Comparison of ENCODE assay signal across 26 cellular contexts in genomic region chr2:96909651-96910050, GRCh38. TPM values are rescaled to one million over a fixed set of nuclear protein-coding genes. Genes with fewer than 3 reads are reported as not detected.
DNase-seq lines count a peak whose midpoint lies in the region; ATAC-seq and TF ChIP-seq lines count a peak whose summit lies in the region.
"Had no signal": no experiment of that assay in that cellular context is flagged by ENCODE, and none has a peak within 500 bp of the region (broad histone marks: within the 10 kb centered on the region; RNA-seq: fewer than 3 reads in every experiment).

No MANE protein-coding gene starts in this region.

- H3K27me3 ChIP-seq in esophagus muscularis mucosa = no peaks in the 10 kb centered on the region
- H3K27me3 ChIP-seq: pancreas, right lobe of liver, upper lobe of right lung had no signal

- H3K27me3 Mint-ChIP-seq in mesothelial cell of epicardium (ENCODE audit: low read depth) = no peaks in the 10 kb centered on the region

- H3K36me3 Mint-ChIP-seq in mesothelial cell of epicardium = no peaks in the 10 kb centered on the region
- H3K36me3 Mint-ChIP-seq: natural killer cell had no signal

- peak overlapping the region; percentile 1 for H3K27ac Mint-ChIP-seq in mesothelial cell of epicardium
- H3K27ac Mint-ChIP-seq: activated naive CD8-positive, alpha-beta T cell treated with anti-CD3 and anti-CD28 coated beads, Interleukin-2, amount 10 ng/mL, durations not matched to agents 7 days and 5 days had no signal

- H3K4me3 Mint-ChIP-seq in mesothelial cell of epicardium = no peak overlapping the region
- H3K4me3 Mint-ChIP-seq: activated naive CD8-positive, alpha-beta T cell treated with anti-CD3 and anti-CD28 coated beads, Interleukin-2, amount 10 ng/mL, durations not matched to agents 7 days and 5 days; natural killer cell had no signal

- H3K27ac ChIP-seq in cingulate gyrus (ENCODE audit: low read depth, low read length) (peak overlapping the region; percentile 79), esophagus muscularis mucosa (replicated peaks in 1 of 4) (peak overlapping the region in 1 of 4 donors; percentile 42)
- H3K27ac ChIP-seq: C4-2B, pancreas, right lobe of liver, RWPE1, upper lobe of right lung had no signal

- ATAC-seq in GM19455 (IDR thresholded peaks at IDR 0.05; ENCODE audit: unreplicated experiment) = no peak
- ATAC-seq: GM12878, natural killer cell, pancreas, right lobe of liver, SK-N-SH treated with all-trans-retinoic acid at 6 μM for 48 hours, upper lobe of right lung had no signal

- H3K9me3 Mint-ChIP-seq in mesothelial cell of epicardium = no peaks in the 10 kb centered on the region
- H3K9me3 Mint-ChIP-seq: activated naive CD8-positive, alpha-beta T cell treated with anti-CD3 and anti-CD28 coated beads, Interleukin-2, amount 10 ng/mL, durations not matched to agents 7 days and 5 days; natural killer cell had no signal

- no peaks in the 10 kb centered on the region for H3K36me3 ChIP-seq in esophagus muscularis mucosa
- H3K36me3 ChIP-seq: pancreas, right lobe of liver, upper lobe of right lung had no signal

- H3K9me3 ChIP-seq in esophagus muscularis mucosa = no peaks in the 10 kb centered on the region
- H3K9me3 ChIP-seq: pancreas, right lobe of liver, upper lobe of right lung had no signal

- TF ChIP-seq POLR2A in esophagus muscularis mucosa (IDR thresholded peaks at IDR 0.05; ENCODE audit: low read depth) = no peak

- DNase-seq in SK-MEL-5 (ENCODE audit: low read depth, low spot score) (peak; percentile 33), mesothelial cell of epicardium (ENCODE audit: low spot score in 2 of 2, unreplicated experiment in 2 of 2) (no peak), retina (peak; percentile 88), esophagus muscularis mucosa (ENCODE audit: extremely low spot score) (no peak), NCI-H345 treated with DMSO at 0.1 percent for 48 hours (lab: John Stamatoyannopoulos, UW; ENCODE audit: unreplicated experiment) (no peak)
- DNase-seq: activated CD4-positive, CD25-positive, alpha-beta regulatory T cell treated with anti-CD3 and anti-CD28 coated beads, Interleukin-2, amount 50 U/mL, for 72 hours; activated CD8-positive, alpha-beta memory T cell treated with anti-CD3 and anti-CD28 coated beads for 24 hours; activated effector memory CD4-positive, alpha-beta T cell treated with anti-CD3 and anti-CD28 coated beads, Interleukin-2, amount 50 U/mL, for 16 hours; activated naive CD8-positive, alpha-beta T cell treated with anti-CD3 and anti-CD28 coated beads, Interleukin-2, amount 10 ng/mL, durations not matched to agents 7 days and 5 days; effector CD8-positive, alpha-beta T cell; foreskin melanocyte; GOT3; natural killer cell; NCI-H1694; pancreas; right lobe of liver; stimulated activated CD4-positive, alpha-beta T cell treated with anti-CD3 and anti-CD28 coated beads, Interleukin-12 subunit alpha, Interleukin-12 subunit beta, amount 100 ng/mL, for 4 hours; stimulated activated CD4-positive, alpha-beta T cell treated with anti-CD3 and anti-CD28 coated beads, Interleukin-4, amount 100 ng/mL, for 1 hour; T-helper 2 cell; upper lobe of right lung had no signal

- H3K4me3 ChIP-seq in esophagus muscularis mucosa = no peak overlapping the region
- H3K4me3 ChIP-seq: GM12878, pancreas, right lobe of liver, upper lobe of right lung had no signal

- H3K4me1 Mint-ChIP-seq in mesothelial cell of epicardium = peaks cover 49% of the 10 kb centered on the region

- in situ Hi-C loops in SK-MEL-5 (cut with HindIII; ENCODE audit: low pct_unique_long_range_greater_than_20kb, low sequenced_read_pairs) = no loop called here

- TF ChIP-seq EP300 in esophagus muscularis mucosa (IDR thresholded peaks at IDR 0.05) = no peak

- intact Hi-C loops in esophagus muscularis mucosa (cut with DNase I) = loop anchor here (5.0 kb wide), 1 partner anchor 43 kb away; no protein-coding TSS in a partner anchor

- peaks cover 55 to 69% (median 63%) of the 10 kb centered on the region in 4 donors for H3K4me1 ChIP-seq in esophagus muscularis mucosa
- H3K4me1 ChIP-seq: pancreas, right lobe of liver had no signal

- 78% methylated on average over 5 of the region's 5 CpGs for WGBS in esophagus muscularis mucosa

- TF ChIP-seq CTCF in mesothelial cell of epicardium (IDR thresholded peaks at IDR 0.05; ENCODE audit: unreplicated experiment) (no peak), esophagus muscularis mucosa (IDR thresholded peaks at IDR 0.05) (no peak)

RNA-seq across cellular contexts. Expression of gene SEMA4C, which starts 39.8 kb away (rescaled TPM):
- 42.7 and 51.4 TPM in 2 replicates for total RNA-seq in SK-MEL-5 (2014; rRNA removed; shearing (Covaris generic))
- polyA plus RNA-seq in SK-MEL-5 (2015; cell fraction: cytosol; rRNA removed) = 55.6 and 70.5 TPM in 2 replicates
- 140 and 151 TPM in 2 replicates for polyA plus RNA-seq in SK-MEL-5 (2015; cell fraction: nucleus; rRNA removed)
- total RNA-seq in mesothelial cell of epicardium (98.6 to 103 TPM (median 102 TPM) in 3 replicates), esophagus muscularis mucosa (10 to 100 TPM; 54.4 to 82.7 (median 75.4) TPM)

RNA-seq across cellular contexts. Expression of gene ANKRD39, which starts 51.8 kb away (rescaled TPM):
- total RNA-seq in SK-MEL-5 (2014; rRNA removed; shearing (Covaris generic)) = 10.1 and 14.0 TPM in 2 replicates
- polyA plus RNA-seq in SK-MEL-5 (2015; cell fraction: cytosol; rRNA removed) = 21.4 and 31.6 TPM in 2 replicates
- polyA plus RNA-seq in SK-MEL-5 (2015; cell fraction: nucleus; rRNA removed) = 20.1 and 32.3 TPM in 2 replicates
- total RNA-seq in mesothelial cell of epicardium (15.9 to 17.6 TPM (median 17.4 TPM) in 3 replicates), esophagus muscularis mucosa (10 to 100 TPM; 12.4 to 17.2 (median 14.7) TPM)

Comparison
In these comparisons a context has a peak if more than half of its experiments do, and no peak if none do; other contexts are left out.
1. DNase-seq: peak in SK-MEL-5 (single experiment) and retina (single experiment); none in mesothelial cell of epicardium (0 of 2), esophagus muscularis mucosa (single experiment) and NCI-H345 treated with DMSO at 0.1 percent for 48 hours (single experiment).